20 cellular contexts compared by ENCODE assay signal in the genomic region with DNA sequence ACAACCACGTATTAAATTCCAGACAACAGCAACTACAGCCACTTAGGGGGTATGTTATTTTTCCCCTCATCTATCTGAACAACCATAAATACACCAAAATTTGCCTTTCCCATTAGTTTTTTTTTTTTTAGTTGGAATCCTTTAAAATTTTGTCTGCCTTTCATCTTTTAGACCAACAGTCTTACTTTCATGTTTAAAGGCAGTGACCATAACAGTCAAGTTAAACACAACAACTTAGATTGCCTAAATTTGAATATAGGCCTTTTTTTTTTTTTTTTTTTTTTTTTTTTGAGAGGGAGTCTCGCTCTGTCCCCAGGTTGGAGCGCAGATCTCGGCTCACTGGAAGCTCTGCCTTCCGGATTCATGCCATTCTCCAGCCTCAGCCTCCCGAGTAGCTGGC. TPM values are rescaled to one million over a fixed set of nuclear protein-coding genes. Genes with fewer than 3 reads are reported as not detected.
A peak's percentile ranks its signal among the peaks of the same experiment; 100 is the strongest.
DNase-seq lines count a peak whose midpoint lies in the region; ATAC-seq and TF ChIP-seq lines count a peak whose summit lies in the region.
"Had no signal": no experiment of that assay in that cellular context is flagged by ENCODE, and none has a peak within 500 bp of the region (broad histone marks: within the 10 kb centered on the region; RNA-seq: fewer than 3 reads in every experiment).

No MANE protein-coding gene starts in this region.

- H3K27ac Mint-ChIP-seq in progenitor cell of endocrine pancreas: no peak overlapping the region
- H3K27ac Mint-ChIP-seq in activated T-helper 2 cell treated with anti-CD3 and anti-CD28 coated beads, Interferon-gamma antibody, Interleukin-2, Interleukin-4, amounts not matched to agents 10 μg/mL and 5 μg/mL and 100 μg/mL, durations not matched to agents 14 hours and 24 hours and 36 hours: no peak overlapping the region
- H3K27ac Mint-ChIP-seq: stimulated activated naive CD8-positive, alpha-beta T cell treated with anti-CD3 and anti-CD28 coated beads, Interleukin-15, amount 100 ng/mL, for 72 hours had no signal

- no peak for ATAC-seq in PC-3
- ATAC-seq: gastroesophageal sphincter; stimulated activated naive CD8-positive, alpha-beta T cell treated with anti-CD3 and anti-CD28 coated beads, Interleukin-15, amount 100 ng/mL, for 72 hours had no signal

- intact Hi-C loops in PC-3 (cut with micrococcal nuclease): no loop called here
- intact Hi-C loops in activated T-helper 2 cell treated with anti-CD3 and anti-CD28 coated beads, Interferon-gamma antibody, Interleukin-2, Interleukin-4, amounts not matched to agents 10 μg/mL and 5 μg/mL and 100 μg/mL, durations not matched to agents 14 hours and 24 hours and 36 hours (cut with micrococcal nuclease): loop anchor here (10.0 kb wide), 1 partner anchor 878 kb away; a partner anchor contains a TSS

- BruUV-seq in PC-3 (replicated peaks; lab: Mats Ljungman, UMichigan): no TSS peak

- H3K4me1 Mint-ChIP-seq in progenitor cell of endocrine pancreas (ENCODE audit: low read depth): peaks cover 48% of the 10 kb centered on the region
- peaks cover 36% of the 10 kb centered on the region for H3K4me1 Mint-ChIP-seq in activated T-helper 2 cell treated with anti-CD3 and anti-CD28 coated beads, Interferon-gamma antibody, Interleukin-2, Interleukin-4, amounts not matched to agents 10 μg/mL and 5 μg/mL and 100 μg/mL, durations not matched to agents 14 hours and 24 hours and 36 hours (ENCODE audit: low read depth)

- no peaks in the 10 kb centered on the region for H3K9me2 ChIP-seq in PC-3 (replicated peaks; ENCODE audit: low read length)

- peak overlapping the region; percentile 4; the same call in 1 of the 2 replicates for H3K4me2 ChIP-seq in PC-3 (ENCODE audit: low read length)
- peak overlapping the region; percentile 4 for H3K4me2 ChIP-seq in fibroblast of lung (ENCODE audit: extremely low read depth, insufficient read depth, low read length)

- H4K20me1 ChIP-seq in PC-3 (ENCODE audit: low read length) (peaks cover 50% of the 10 kb centered on the region), fibroblast of lung (ENCODE audit: control insufficient read depth, extremely low read depth, insufficient read depth, low read length) (peaks cover 6% of the 10 kb centered on the region)

- no peaks in the 10 kb centered on the region for H3K9me3 Mint-ChIP-seq in progenitor cell of endocrine pancreas (ENCODE audit: low read depth)
- no peaks in the 10 kb centered on the region for H3K9me3 Mint-ChIP-seq in activated T-helper 2 cell treated with anti-CD3 and anti-CD28 coated beads, Interferon-gamma antibody, Interleukin-2, Interleukin-4, amounts not matched to agents 10 μg/mL and 5 μg/mL and 100 μg/mL, durations not matched to agents 14 hours and 24 hours and 36 hours
- H3K9me3 Mint-ChIP-seq: stimulated activated naive CD8-positive, alpha-beta T cell treated with anti-CD3 and anti-CD28 coated beads, Interleukin-15, amount 100 ng/mL, for 72 hours had no signal

- TF ChIP-seq CTCF in HEK293 (tag by site-specific recombination; IDR thresholded peaks at IDR 0.05): no peak
- TF ChIP-seq CTCF in PC-3 (conservative IDR thresholded peaks at IDR 0.05; ENCODE audit: low read depth, low read length): no peak
- TF ChIP-seq CTCF in fibroblast of lung (conservative IDR thresholded peaks at IDR 0.05 in 1 of 2, IDR thresholded peaks at IDR 0.05 in 1 of 2; ENCODE audit: low read depth in 1 of 2, low read length in 2 of 2): no peak
- TF ChIP-seq CTCF in progenitor cell of endocrine pancreas (IDR thresholded peaks at IDR 0.05; ENCODE audit: unreplicated experiment): no peak

- no peak overlapping the region for H2AFZ ChIP-seq in PC-3 (ENCODE audit: low read length)
- no peak overlapping the region for H2AFZ ChIP-seq in fibroblast of lung (ENCODE audit: low read length)

- H3K27me3 ChIP-seq in PC-3 (ENCODE audit: low read length): no peaks in the 10 kb centered on the region
- H3K27me3 ChIP-seq in fibroblast of lung (ENCODE audit: control insufficient read depth, insufficient read depth, low read length): no peaks in the 10 kb centered on the region
- H3K27me3 ChIP-seq: gastroesophageal sphincter, SJCRH30, transverse colon had no signal

- no peaks in the 10 kb centered on the region for H3K27me3 Mint-ChIP-seq in progenitor cell of endocrine pancreas
- H3K27me3 Mint-ChIP-seq in activated T-helper 2 cell treated with anti-CD3 and anti-CD28 coated beads, Interferon-gamma antibody, Interleukin-2, Interleukin-4, amounts not matched to agents 10 μg/mL and 5 μg/mL and 100 μg/mL, durations not matched to agents 14 hours and 24 hours and 36 hours (ENCODE audit: low read depth): no peaks in the 10 kb centered on the region
- H3K27me3 Mint-ChIP-seq: stimulated activated naive CD8-positive, alpha-beta T cell treated with anti-CD3 and anti-CD28 coated beads, Interleukin-15, amount 100 ng/mL, for 72 hours had no signal

- POLR2A ChIA-PET in HEK293 (lab: Yijun Ruan, JAX) (interaction anchor here (0.7 kb wide), 2 partner anchors 540 to 1024 kb away, joined by 3 to 4 read pairs; no protein-coding TSS in a partner anchor), PC-3 (lab: Charles Lee; ENCODE audit: unreplicated experiment) (no interaction called here)

- peak overlapping the region; percentile 37 for H3K4me3 Mint-ChIP-seq in progenitor cell of endocrine pancreas (ENCODE audit: low read depth)
- H3K4me3 Mint-ChIP-seq in activated T-helper 2 cell treated with anti-CD3 and anti-CD28 coated beads, Interferon-gamma antibody, Interleukin-2, Interleukin-4, amounts not matched to agents 10 μg/mL and 5 μg/mL and 100 μg/mL, durations not matched to agents 14 hours and 24 hours and 36 hours (ENCODE audit: low read depth): no peak overlapping the region

- H3K9me3 ChIP-seq in HEK293 (ENCODE audit: control insufficient read depth, insufficient read depth, low read depth, low read length): no peaks in the 10 kb centered on the region
- no peaks in the 10 kb centered on the region for H3K9me3 ChIP-seq in PC-3 (ENCODE audit: low read length)
- no peaks in the 10 kb centered on the region for H3K9me3 ChIP-seq in fibroblast of lung (ENCODE audit: control insufficient read depth, insufficient read depth, low read depth, low read length)
- H3K9me3 ChIP-seq: gastroesophageal sphincter, HAP-1, SJCRH30, transverse colon had no signal

- no peak overlapping the region for H3K4me3 ChIP-seq in HEK293 (ENCODE audit: low read depth, low read length)
- no peak overlapping the region for H3K4me3 ChIP-seq in PC-3 (ENCODE audit: low read length)
- no peak overlapping the region for H3K4me3 ChIP-seq in fibroblast of lung (replicated peaks in 1 of 4; ENCODE audit: control extremely low read depth in 1 of 4, insufficient read depth in 1 of 4, low read depth in 3 of 4, low read length in 4 of 4)
- H3K4me3 ChIP-seq: gastroesophageal sphincter, HAP-1, SJCRH30 had no signal

- H3K36me3 ChIP-seq in HEK293 (ENCODE audit: control insufficient read depth in 2 of 2, insufficient read depth in 1 of 2, low read length in 2 of 2) (no peaks in the 10 kb centered on the region; a peak in 1 of 3 replicates), PC-3 (ENCODE audit: low read depth, low read length) (no peaks in the 10 kb centered on the region; the same call in 1 of the 2 replicates), fibroblast of lung (ENCODE audit: control insufficient read depth, insufficient read depth, low read length) (no peaks in the 10 kb centered on the region)
- H3K36me3 ChIP-seq: gastroesophageal sphincter, transverse colon had no signal

- H3K9ac ChIP-seq in PC-3 (ENCODE audit: low read length): no peak overlapping the region
- no peak overlapping the region for H3K9ac ChIP-seq in fibroblast of lung (ENCODE audit: insufficient read depth, low read length)

- H3K4me1 ChIP-seq in HEK293 (ENCODE audit: control insufficient read depth, insufficient read depth, low read length): peaks cover 39% of the 10 kb centered on the region
- H3K4me1 ChIP-seq in PC-3 (ENCODE audit: insufficient read depth, low read length): peaks cover 44% of the 10 kb centered on the region
- peaks cover 9% of the 10 kb centered on the region for H3K4me1 ChIP-seq in fibroblast of lung (ENCODE audit: control insufficient read depth, extremely low read depth, insufficient read depth, low read length)

- no peaks in the 10 kb centered on the region for H3F3A ChIP-seq in PC-3 (ENCODE audit: low read length, unreplicated experiment)

- H3K36me3 Mint-ChIP-seq in progenitor cell of endocrine pancreas (ENCODE audit: insufficient read depth): no peaks in the 10 kb centered on the region
- H3K36me3 Mint-ChIP-seq in activated T-helper 2 cell treated with anti-CD3 and anti-CD28 coated beads, Interferon-gamma antibody, Interleukin-2, Interleukin-4, amounts not matched to agents 10 μg/mL and 5 μg/mL and 100 μg/mL, durations not matched to agents 14 hours and 24 hours and 36 hours (ENCODE audit: low read depth): peaks cover 9% of the 10 kb centered on the region

- DNase-seq in PC-3 (no peak), fibroblast of lung (ENCODE audit: low read depth in 2 of 2) (no peak), progenitor cell of endocrine pancreas (ENCODE audit: low spot score, unreplicated experiment) (no peak), kidney tubule cell (ENCODE audit: low spot score) (no peak), mucosa of gallbladder (ENCODE audit: low spot score) (no peak)
- no peak for DNase-seq in activated T-helper 2 cell treated with anti-CD3 and anti-CD28 coated beads, Interferon-gamma antibody, Interleukin-2, Interleukin-4, amounts not matched to agents 10 μg/mL and 5 μg/mL and 100 μg/mL, durations not matched to agents 14 hours and 24 hours and 36 hours (ENCODE audit: low spot score)
- DNase-seq: activated CD4-positive, alpha-beta T cell treated with anti-CD3 and anti-CD28 coated beads, Interleukin-2, amount 50 U/mL, for 48 hours; activated gamma-delta T cell treated with Interleukin-2 at 50 U/mL for 16 hours; amygdala; central memory CD4-positive, alpha-beta T cell; NCI-H1436; NCI-H2171 treated with DMSO at 0.1 percent for 48 hours; SJCRH30; stimulated activated CD4-positive, alpha-beta T cell treated with anti-CD3 and anti-CD28 coated beads, Interleukin-4, amount 100 ng/mL, for 24 hours; stimulated activated naive CD8-positive, alpha-beta T cell treated with anti-CD3 and anti-CD28 coated beads, Interleukin-15, amount 100 ng/mL, for 72 hours; transverse colon had no signal

- no peak overlapping the region for H3K27ac ChIP-seq in HEK293 (ENCODE audit: extremely low read depth, low read depth, low read length)
- no peak overlapping the region for H3K27ac ChIP-seq in PC-3 (ENCODE audit: low read length)
- H3K27ac ChIP-seq in fibroblast of lung (ENCODE audit: insufficient read depth, low read length): no peak overlapping the region
- H3K27ac ChIP-seq: gastroesophageal sphincter, SJCRH30, VCaP had no signal

- CTCF ChIA-PET in HEK293 (lab: Yijun Ruan, JAX): interaction anchor here (0.7 kb wide), 1 partner anchor 62 kb away, joined by 4 read pairs; no protein-coding TSS in a partner anchor
- CTCF ChIA-PET in PC-3 (lab: Charles Lee): no interaction called here

- H3K79me2 ChIP-seq in PC-3 (ENCODE audit: low read length): peaks cover 84% of the 10 kb centered on the region
- H3K79me2 ChIP-seq in fibroblast of lung (ENCODE audit: control insufficient read depth, insufficient read depth, low read length): peaks cover 84% of the 10 kb centered on the region

RNA-seq across cellular contexts. Expression of a gene that starts 3.4 kb away (rescaled TPM):
- total RNA-seq in PC-3 (2014; rRNA removed): 63.0 and 97.7 TPM in 2 replicates
- total RNA-seq in fibroblast of lung: 77.8 and 104 TPM in 2 replicates
- polyA plus RNA-seq in fibroblast of lung: 61.7 and 77.2 TPM in 2 replicates
- 30.5 and 38.6 TPM in 2 replicates for polyA plus RNA-seq in fibroblast of lung (2012)
- polyA minus RNA-seq in fibroblast of lung (ENCODE audit: low replicate concordance): 27.3 and 43.5 TPM in 2 replicates
- total RNA-seq in progenitor cell of endocrine pancreas: 137 and 153 TPM in 2 replicates
- total RNA-seq in mucosa of gallbladder: 132 TPM
- total RNA-seq in activated T-helper 2 cell treated with anti-CD3 and anti-CD28 coated beads, Interferon-gamma antibody, Interleukin-2, Interleukin-4, amounts not matched to agents 10 μg/mL and 5 μg/mL and 100 μg/mL, durations not matched to agents 14 hours and 24 hours and 36 hours: 100 and 103 TPM in 2 replicates

RNA-seq across cellular contexts. Expression of a gene that starts 5.0 kb away (rescaled TPM):
- total RNA-seq in PC-3 (2014; rRNA removed) (26.6 and 28.5 TPM in 2 replicates), fibroblast of lung (9.5 and 10.2 TPM in 2 replicates), progenitor cell of endocrine pancreas (28.1 and 28.8 TPM in 2 replicates), mucosa of gallbladder (18.3 TPM)
- 42.6 and 54.3 TPM in 2 replicates for polyA plus RNA-seq in fibroblast of lung
- 19.0 and 24.2 TPM in 2 replicates for polyA plus RNA-seq in fibroblast of lung (2012)
- 9.7 and 23.9 TPM in 2 replicates for polyA minus RNA-seq in fibroblast of lung (ENCODE audit: low replicate concordance)
- total RNA-seq in activated T-helper 2 cell treated with anti-CD3 and anti-CD28 coated beads, Interferon-gamma antibody, Interleukin-2, Interleukin-4, amounts not matched to agents 10 μg/mL and 5 μg/mL and 100 μg/mL, durations not matched to agents 14 hours and 24 hours and 36 hours: 26.8 and 28.9 TPM in 2 replicates

RNA-seq across cellular contexts. Expression of a gene that starts 59.1 kb away (rescaled TPM):
- 1.6 and 1.9 TPM in 2 replicates for total RNA-seq in PC-3 (2014; rRNA removed)
- 0.51 and 0.99 TPM in 2 replicates for total RNA-seq in fibroblast of lung
- 0.05 and 0.09 TPM in 2 replicates for polyA plus RNA-seq in fibroblast of lung
- 0.08 and 0.14 TPM in 2 replicates for polyA plus RNA-seq in fibroblast of lung (2012)
- 0.71 TPM in 1 of 2 replicates, not detected in the other for polyA minus RNA-seq in fibroblast of lung (ENCODE audit: low replicate concordance)
- 5.8 and 6.1 TPM in 2 replicates for total RNA-seq in progenitor cell of endocrine pancreas
- total RNA-seq in mucosa of gallbladder: 2.8 TPM
- total RNA-seq in activated T-helper 2 cell treated with anti-CD3 and anti-CD28 coated beads, Interferon-gamma antibody, Interleukin-2, Interleukin-4, amounts not matched to agents 10 μg/mL and 5 μg/mL and 100 μg/mL, durations not matched to agents 14 hours and 24 hours and 36 hours: 2.5 and 2.8 TPM in 2 replicates
